10 cellular contexts compared by ENCODE assay signal in genomic region chr6:43436577-43437282, GRCh38. TPM values are rescaled to one million over a fixed set of nuclear protein-coding genes. Genes with fewer than 3 reads are reported as not detected.
DNase-seq lines count a peak whose midpoint lies in the region; ATAC-seq and TF ChIP-seq lines count a peak whose summit lies in the region.
"Had no signal": no experiment of that assay in that cellular context is flagged by ENCODE, and none has a peak within 500 bp of the region (broad histone marks: within the 10 kb centered on the region; RNA-seq: fewer than 3 reads in every experiment).

No MANE protein-coding gene starts in this region.

- WGBS in adrenal gland, 4 donors, result 41 to 50% (median 45%) methylated on average over 4 to 5 of the region's 5 CpGs
- WGBS in stomach, 5 donors, result 13 to 35% (median 17%) methylated on average over 5 of the region's 5 CpGs

- H3K4me3 ChIP-seq in HEK293 (ENCODE audit: low read depth, low read length), result no peak overlapping the region
- H3K4me3 ChIP-seq in adrenal gland, result no peak overlapping the region
- no peak overlapping the region for H3K4me3 ChIP-seq in left ventricle myocardium inferior
- no peak overlapping the region for H3K4me3 ChIP-seq in stomach

- POLR2A ChIA-PET in HEK293 (lab: Yijun Ruan, JAX), result interaction anchor here (0.5 to 3.1 kb wide), 14 partner anchors 7 to 257 kb away, joined by 3 to 22 read pairs (median 4); partner anchors contain the start of genes ABCC10, TJAP1 and ZNF318

- H3K9me3 ChIP-seq in HEK293 (ENCODE audit: control insufficient read depth, insufficient read depth, low read depth, low read length) (no peaks in the 10 kb centered on the region), adrenal gland (replicated peaks in 1 of 3) (no peaks in the 10 kb centered on the region), left ventricle myocardium inferior (replicated peaks) (no peaks in the 10 kb centered on the region), stomach (no peaks in the 10 kb centered on the region)

- no peak for TF ChIP-seq EP300 in stomach (IDR thresholded peaks at IDR 0.05)

- DNase-seq in adrenal gland, result peak in 4 of 7 donors; percentile 33 to 68 (median 50)
- no peak for DNase-seq in left ventricle myocardium inferior
- DNase-seq in stomach, result peak; percentile 50
- no peak for DNase-seq in activated CD8-positive, alpha-beta memory T cell treated with anti-CD3 and anti-CD28 coated beads for 24 hours
- no peak for DNase-seq in inferior parietal cortex (ENCODE audit: extremely low spot score)
- no peak for DNase-seq in NK-92 (lab: John Stamatoyannopoulos, UW; ENCODE audit: unreplicated experiment)
- DNase-seq: activated naive CD4-positive, alpha-beta T cell treated with anti-CD3 and anti-CD28 coated beads, Interleukin-2, amount 10 ng/mL, durations not matched to agents 7 days and 5 days; stimulated activated CD4-positive, alpha-beta T cell treated with anti-CD3 and anti-CD28 coated beads, Interleukin-15, amount 100 ng/mL, for 24 hours had no signal

- ATAC-seq in HG02642 (IDR thresholded peaks at IDR 0.05; ENCODE audit: poor library complexity, unreplicated experiment), result no peak

- H3K4me1 ChIP-seq in HEK293 (ENCODE audit: control insufficient read depth, insufficient read depth, low read length) (peaks cover 6% of the 10 kb centered on the region), adrenal gland (replicated peaks in 1 of 2) (peaks cover 9 to 17% of the 10 kb centered on the region in 2 donors), left ventricle myocardium inferior (peaks cover 40% of the 10 kb centered on the region), stomach (peaks cover 18 to 29% (median 24%) of the 10 kb centered on the region in 4 donors)

- peaks cover 14 to 55% of the 10 kb centered on the region in 2 experiments; a peak in 2 of 3 replicates for H3K36me3 ChIP-seq in HEK293 (ENCODE audit: control insufficient read depth in 2 of 2, insufficient read depth in 1 of 2, low read length in 2 of 2)
- peaks cover 0 to 48% of the 10 kb centered on the region in 2 donors for H3K36me3 ChIP-seq in adrenal gland (replicated peaks in 1 of 2)
- peaks cover 41% of the 10 kb centered on the region for H3K36me3 ChIP-seq in left ventricle myocardium inferior
- peaks cover 30 to 77% (median 73%) of the 10 kb centered on the region in 4 donors for H3K36me3 ChIP-seq in stomach

- CTCF ChIA-PET in HEK293 (lab: Yijun Ruan, JAX), result interaction anchor here (0.6 to 3.0 kb wide), 5 partner anchors 10 to 181 kb away, joined by 3 to 16 read pairs (median 3); no protein-coding TSS in a partner anchor

- TF ChIP-seq POLR2A in adrenal gland (IDR thresholded peaks at IDR 0.05) (no peak), stomach (IDR thresholded peaks at IDR 0.05) (no peak)

- H3K27ac ChIP-seq in HEK293 (ENCODE audit: extremely low read depth, low read depth, low read length) (no peak overlapping the region), adrenal gland (peak overlapping the region in 1 of 5 donors; percentile 21), left ventricle myocardium inferior (replicated peaks) (peak overlapping the region; percentile 44), stomach (peak overlapping the region; percentile 22 to 76 (median 66))

- H3K27me3 ChIP-seq in adrenal gland (no peaks in the 10 kb centered on the region), left ventricle myocardium inferior (ENCODE audit: low read depth) (no peaks in the 10 kb centered on the region), stomach (no peaks in the 10 kb centered on the region)

- TF ChIP-seq CTCF in HEK293 (tag by site-specific recombination; IDR thresholded peaks at IDR 0.05), result no peak
- no peak for TF ChIP-seq CTCF in adrenal gland (IDR thresholded peaks at IDR 0.05)
- TF ChIP-seq CTCF in left ventricle myocardium inferior (IDR thresholded peaks at IDR 0.05; ENCODE audit: borderline replicate concordance), result no peak
- TF ChIP-seq CTCF in stomach (IDR thresholded peaks at IDR 0.05), result no peak

- intact Hi-C loops in adrenal gland (cut with DNase I) (no loop called here), left ventricle myocardium inferior (cut with micrococcal nuclease) (no loop called here), stomach (cut with DNase I; ENCODE audit: low total_unique reads) (no loop called here)

TF ChIP-seq in HEK293, 187 proteins besides CTCF, POLR2A, EP300 and RAD21 (continues in another document):
- TF ChIP-seq ZNF426 (tag by site-specific recombination; IDR thresholded peaks at IDR 0.05) (no peak), TRIM28 (IDR thresholded peaks at IDR 0.05; ENCODE audit: borderline replicate concordance, low read length) (no peak), PRDM4 (tag by site-specific recombination; IDR thresholded peaks at IDR 0.05) (no peak), SP7 (tag by site-specific recombination; IDR thresholded peaks at IDR 0.05) (0 out of 2 replicates have a peak, but pooled peaks have one; percentile 28), ZNF335 (tag by site-specific recombination; conservative IDR thresholded peaks at IDR 0.05) (peak; percentile 32), ZNF398 (tag by site-specific recombination; IDR thresholded peaks at IDR 0.05) (0 out of 2 replicates have a peak, but pooled peaks have one; percentile 20), ZNF660 (tag by site-specific recombination; IDR thresholded peaks at IDR 0.05) (peak; percentile 79; the same call in 1 of the 2 replicates), ZEB2 (tag by site-specific recombination; IDR thresholded peaks at IDR 0.05) (no peak)

RNA-seq across cellular contexts. Expression of gene ABCC10, which starts 9.4 kb away (rescaled TPM):
- total RNA-seq in adrenal gland, result 10 to 100 TPM; 19.1 to 40.0 (median 23.9) TPM
- 100 to 1,000 TPM in 1 of 3 donors, 10 to 100 TPM in 1, 1 to 10 TPM in 1; 8.5 to 123 (median 70.7) TPM for polyA plus RNA-seq in adrenal gland
- total RNA-seq in left ventricle myocardium inferior, result 11.7 TPM
- total RNA-seq in stomach, result 10 to 100 TPM; 18.7 to 67.4 (median 60.3) TPM
- polyA plus RNA-seq in stomach, result 10 to 100 TPM in 2 of 3 donors, 1 to 10 TPM in 1; 7.9 to 30.6 (median 15.1) TPM

RNA-seq across cellular contexts. Expression of gene DLK2, which starts 18.6 kb away (rescaled TPM):
- total RNA-seq in adrenal gland (1 to 10 TPM in 3 of 8 donors, under 1 TPM in 2, not detected in 3; 0.14 to 3.9 (median 1.5) TPM), left ventricle myocardium inferior (3.3 TPM), stomach (under 1 TPM in 1 of 5 donors, not detected in 4; 0.37 TPM)
- polyA plus RNA-seq in adrenal gland (1 to 10 TPM in 1 of 3 donors, under 1 TPM in 1, not detected in 1; 0.64 to 1.0 TPM), stomach (10 to 100 TPM in 1 of 3 donors, not detected in 2; 17.0 TPM)

RNA-seq across cellular contexts. Expression of gene TJAP1, which starts 40.6 kb away (rescaled TPM):
- total RNA-seq in adrenal gland (10 to 100 TPM; 24.5 to 66.0 (median 33.0) TPM), left ventricle myocardium inferior (24.1 TPM), stomach (100 to 1,000 TPM in 1 of 5 donors, 10 to 100 TPM in 2, 1 to 10 TPM in 2; 8.4 to 182 (median 15.2) TPM)
- polyA plus RNA-seq in adrenal gland (10 to 100 TPM; 17.6 to 77.5 (median 54.4) TPM), stomach (10 to 100 TPM; 10.8 to 17.5 (median 13.1) TPM)

Comparison
In these comparisons a context has a peak if more than half of its experiments do, and no peak if none do; other contexts are left out.
1. DNase-seq: peak in adrenal gland (4 of 7) and stomach (single experiment); none in left ventricle myocardium inferior (single experiment), activated CD8-positive, alpha-beta memory T cell treated with anti-CD3 and anti-CD28 coated beads for 24 hours (single experiment), inferior parietal cortex (single experiment) and NK-92 (single experiment).